In genomic region chr17:68401288-68401687, GRCh38 we compare ENCODE assay signal across 24 cellular contexts. TPM values are rescaled to one million over a fixed set of nuclear protein-coding genes. Genes with fewer than 3 reads are reported as not detected.
DNase-seq lines count a peak whose midpoint lies in the region; ATAC-seq and TF ChIP-seq lines count a peak whose summit lies in the region.
"Had no signal": no experiment of that assay in that cellular context is flagged by ENCODE, and none has a peak within 500 bp of the region (broad histone marks: within the 10 kb centered on the region; RNA-seq: fewer than 3 reads in every experiment).

No MANE protein-coding gene starts in this region.

- TF ChIP-seq EP300 in esophagus muscularis mucosa (IDR thresholded peaks at IDR 0.05), result no peak

- CTCF ChIA-PET in Calu3 (lab: Charles Lee), result no interaction called here

- no TSS peak for BruUV-seq in Calu3 (replicated peaks; lab: Mats Ljungman, UMichigan)

- peak overlapping the region; percentile 29 for H3K27ac Mint-ChIP-seq in activated T-helper 1 cell treated with anti-CD3 and anti-CD28 coated beads, Interleukin-12 subunit alpha, Interleukin-12 subunit beta, Interleukin-2, Interleukin-4 antibody, amounts not matched to agents 30 ng/mL and 10 ng/mL and 1 ng/mL, durations not matched to agents 14 hours and 24 hours and 36 hours
- peak overlapping the region; percentile 62 for H3K27ac Mint-ChIP-seq in stimulated activated naive B cell treated with anti-CD40 and anti-IgM and Interleukin-4, amounts not matched to agents 10 μg/mL and 1 μg/mL and 100 μg/mL, for 72 hours
- no peak overlapping the region for H3K27ac Mint-ChIP-seq in Calu3 (ENCODE audit: unreplicated experiment)

- DNase-seq in D341Med (ENCODE audit: low spot score) (peak; percentile 42), esophagus muscularis mucosa (ENCODE audit: extremely low spot score) (peak; percentile 62), Calu3 (no peak), cerebellum (ENCODE audit: low spot score) (no peak)
- no peak for DNase-seq in activated T-helper 1 cell treated with anti-CD3 and anti-CD28 coated beads, Interleukin-12 subunit alpha, Interleukin-12 subunit beta, Interleukin-2, Interleukin-4 antibody, amounts not matched to agents 30 ng/mL and 10 ng/mL and 1 ng/mL, durations not matched to agents 14 hours and 24 hours and 36 hours (ENCODE audit: low spot score)
- no peak for DNase-seq in stimulated activated naive B cell treated with anti-CD40 and anti-IgM and Interleukin-4, amounts not matched to agents 10 μg/mL and 1 μg/mL and 100 μg/mL, for 72 hours
- DNase-seq: ACHN; Caco-2; CD4-positive, alpha-beta memory T cell; DMS153; H7; MV-4-11; NCI-H1105 treated with DMSO at 0.1 percent for 48 hours; NCI-H2029 treated with DMSO at 0.1 percent for 48 hours; NCI-H2171; NCI-H345; NCI-H524; NCI-H82; SIG-M5 had no signal

- H3K9me3 ChIP-seq in esophagus muscularis mucosa, result peaks cover 0 to 11% (median 7%) of the 10 kb centered on the region in 4 donors

- TF ChIP-seq POLR2A in esophagus muscularis mucosa (IDR thresholded peaks at IDR 0.05; ENCODE audit: low read depth), result no peak

- WGBS in esophagus muscularis mucosa, result 93% methylated on average over 7 of the region's 7 CpGs

- TF ChIP-seq CTCF in esophagus muscularis mucosa (IDR thresholded peaks at IDR 0.05) (no peak), Calu3 (IDR thresholded peaks at IDR 0.05; ENCODE audit: unreplicated experiment) (no peak)

- H3K27ac ChIP-seq in esophagus muscularis mucosa (replicated peaks in 1 of 4), result no peak overlapping the region
- H3K27ac ChIP-seq: HL-60, KMS-11 had no signal

- ATAC-seq in stimulated activated naive B cell treated with anti-CD40 and anti-IgM and Interleukin-4, amounts not matched to agents 10 μg/mL and 1 μg/mL and 100 μg/mL, for 72 hours (replicated peaks), result no peak
- no peak for ATAC-seq in HG03139 (IDR thresholded peaks at IDR 0.05; ENCODE audit: unreplicated experiment)
- ATAC-seq: Panc1 had no signal

- H3K4me3 ChIP-seq in esophagus muscularis mucosa, result no peak overlapping the region
- H3K4me3 ChIP-seq: BLaER1 had no signal

- peaks cover 7 to 10% (median 10%) of the 10 kb centered on the region in 4 donors for H3K4me1 ChIP-seq in esophagus muscularis mucosa
- H3K4me1 ChIP-seq: Caco-2 had no signal

- H3K36me3 ChIP-seq in esophagus muscularis mucosa, result no peaks in the 10 kb centered on the region
- H3K36me3 ChIP-seq: BLaER1 had no signal

- H3K4me1 Mint-ChIP-seq in activated T-helper 1 cell treated with anti-CD3 and anti-CD28 coated beads, Interleukin-12 subunit alpha, Interleukin-12 subunit beta, Interleukin-2, Interleukin-4 antibody, amounts not matched to agents 30 ng/mL and 10 ng/mL and 1 ng/mL, durations not matched to agents 14 hours and 24 hours and 36 hours (ENCODE audit: low read depth), result peaks cover 51% of the 10 kb centered on the region
- H3K4me1 Mint-ChIP-seq in stimulated activated naive B cell treated with anti-CD40 and anti-IgM and Interleukin-4, amounts not matched to agents 10 μg/mL and 1 μg/mL and 100 μg/mL, for 72 hours, result peaks cover 16 to 38% of the 10 kb centered on the region in 2 donors
- H3K4me1 Mint-ChIP-seq in Calu3 (ENCODE audit: low read depth, unreplicated experiment), result no peaks in the 10 kb centered on the region

- no peaks in the 10 kb centered on the region for H3K27me3 ChIP-seq in esophagus muscularis mucosa
- H3K27me3 ChIP-seq: BLaER1 had no signal

- peaks cover 5% of the 10 kb centered on the region for H3K36me3 Mint-ChIP-seq in activated T-helper 1 cell treated with anti-CD3 and anti-CD28 coated beads, Interleukin-12 subunit alpha, Interleukin-12 subunit beta, Interleukin-2, Interleukin-4 antibody, amounts not matched to agents 30 ng/mL and 10 ng/mL and 1 ng/mL, durations not matched to agents 14 hours and 24 hours and 36 hours (ENCODE audit: low read depth)
- H3K36me3 Mint-ChIP-seq in stimulated activated naive B cell treated with anti-CD40 and anti-IgM and Interleukin-4, amounts not matched to agents 10 μg/mL and 1 μg/mL and 100 μg/mL, for 72 hours, result peaks cover 1 to 2% of the 10 kb centered on the region in 2 donors
- no peaks in the 10 kb centered on the region for H3K36me3 Mint-ChIP-seq in Calu3 (ENCODE audit: insufficient read depth, unreplicated experiment)

- no peaks in the 10 kb centered on the region for H3K27me3 Mint-ChIP-seq in activated T-helper 1 cell treated with anti-CD3 and anti-CD28 coated beads, Interleukin-12 subunit alpha, Interleukin-12 subunit beta, Interleukin-2, Interleukin-4 antibody, amounts not matched to agents 30 ng/mL and 10 ng/mL and 1 ng/mL, durations not matched to agents 14 hours and 24 hours and 36 hours (ENCODE audit: insufficient read depth)
- no peaks in the 10 kb centered on the region for H3K27me3 Mint-ChIP-seq in stimulated activated naive B cell treated with anti-CD40 and anti-IgM and Interleukin-4, amounts not matched to agents 10 μg/mL and 1 μg/mL and 100 μg/mL, for 72 hours
- H3K27me3 Mint-ChIP-seq in Calu3 (ENCODE audit: unreplicated experiment), result peaks cover 13% of the 10 kb centered on the region
- H3K27me3 Mint-ChIP-seq: CD4-positive, alpha-beta memory T cell had no signal

- peaks cover 22% of the 10 kb centered on the region for H3K9me3 Mint-ChIP-seq in activated T-helper 1 cell treated with anti-CD3 and anti-CD28 coated beads, Interleukin-12 subunit alpha, Interleukin-12 subunit beta, Interleukin-2, Interleukin-4 antibody, amounts not matched to agents 30 ng/mL and 10 ng/mL and 1 ng/mL, durations not matched to agents 14 hours and 24 hours and 36 hours
- no peaks in the 10 kb centered on the region for H3K9me3 Mint-ChIP-seq in stimulated activated naive B cell treated with anti-CD40 and anti-IgM and Interleukin-4, amounts not matched to agents 10 μg/mL and 1 μg/mL and 100 μg/mL, for 72 hours
- H3K9me3 Mint-ChIP-seq in Calu3 (ENCODE audit: low read depth, unreplicated experiment), result no peaks in the 10 kb centered on the region

- no peak overlapping the region for H3K4me3 Mint-ChIP-seq in activated T-helper 1 cell treated with anti-CD3 and anti-CD28 coated beads, Interleukin-12 subunit alpha, Interleukin-12 subunit beta, Interleukin-2, Interleukin-4 antibody, amounts not matched to agents 30 ng/mL and 10 ng/mL and 1 ng/mL, durations not matched to agents 14 hours and 24 hours and 36 hours
- no peak overlapping the region for H3K4me3 Mint-ChIP-seq in stimulated activated naive B cell treated with anti-CD40 and anti-IgM and Interleukin-4, amounts not matched to agents 10 μg/mL and 1 μg/mL and 100 μg/mL, for 72 hours
- no peak overlapping the region for H3K4me3 Mint-ChIP-seq in Calu3 (ENCODE audit: low read depth, unreplicated experiment)

- intact Hi-C loops in activated T-helper 1 cell treated with anti-CD3 and anti-CD28 coated beads, Interleukin-12 subunit alpha, Interleukin-12 subunit beta, Interleukin-2, Interleukin-4 antibody, amounts not matched to agents 30 ng/mL and 10 ng/mL and 1 ng/mL, durations not matched to agents 14 hours and 24 hours and 36 hours (cut with micrococcal nuclease), result loop anchor here (2.0 kb wide), 2 partner anchors 14 to 36 kb away; no protein-coding TSS in a partner anchor
- intact Hi-C loops in esophagus muscularis mucosa (cut with DNase I) (no loop called here), Calu3 (cut with micrococcal nuclease; ENCODE audit: unreplicated experiment) (no loop called here)

RNA-seq across cellular contexts. Expression of gene WIPI1, which starts 56.0 kb away (rescaled TPM):
- total RNA-seq in activated T-helper 1 cell treated with anti-CD3 and anti-CD28 coated beads, Interleukin-12 subunit alpha, Interleukin-12 subunit beta, Interleukin-2, Interleukin-4 antibody, amounts not matched to agents 30 ng/mL and 10 ng/mL and 1 ng/mL, durations not matched to agents 14 hours and 24 hours and 36 hours, result 11.5 and 13.1 TPM in 2 replicates
- 10 to 100 TPM; 27.0 to 59.4 (median 43.5) TPM for total RNA-seq in esophagus muscularis mucosa
- 37.0 and 43.4 TPM in 2 replicates for total RNA-seq in Calu3 (2022)
- 18.8 TPM for total RNA-seq in cerebellum

Comparison
In these comparisons a context has a peak if more than half of its experiments do, and no peak if none do; other contexts are left out.
1. DNase-seq: peak in D341Med (single experiment) and esophagus muscularis mucosa (single experiment); none in activated T-helper 1 cell treated with anti-CD3 and anti-CD28 coated beads, Interleukin-12 subunit alpha, Interleukin-12 subunit beta, Interleukin-2, Interleukin-4 antibody, amounts not matched to agents 30 ng/mL and 10 ng/mL and 1 ng/mL, durations not matched to agents 14 hours and 24 hours and 36 hours (single experiment), stimulated activated naive B cell treated with anti-CD40 and anti-IgM and Interleukin-4, amounts not matched to agents 10 μg/mL and 1 μg/mL and 100 μg/mL, for 72 hours (single experiment), Calu3 (single experiment) and cerebellum (single experiment).